In the genomic region with DNA sequence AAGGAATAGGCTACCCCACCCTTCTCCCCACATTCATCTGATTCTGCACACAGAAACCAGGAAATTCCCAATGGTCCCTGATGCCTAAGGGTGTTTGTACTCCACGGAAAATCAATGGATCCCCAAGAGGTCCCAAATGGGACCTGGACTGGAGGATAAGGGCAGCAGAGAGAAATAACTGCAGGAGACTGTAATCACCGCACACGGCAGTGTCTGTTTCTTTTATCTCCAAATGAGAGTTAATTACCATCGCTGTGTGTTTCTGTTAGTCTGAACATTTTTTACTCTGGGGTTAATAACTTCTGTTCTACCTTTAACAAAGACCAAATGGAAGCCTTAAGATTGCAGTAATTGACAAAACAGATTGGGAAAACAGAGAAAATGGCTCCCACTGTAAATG, we compare ENCODE assay signal across 19 cellular contexts.
A peak's percentile ranks its signal among the peaks of the same experiment; 100 is the strongest.
DNase-seq lines count a peak whose midpoint lies in the region; ATAC-seq and TF ChIP-seq lines count a peak whose summit lies in the region.
"Had no signal": no experiment of that assay in that cellular context is flagged by ENCODE, and none has a peak within 500 bp of the region (broad histone marks: within the 10 kb centered on the region; RNA-seq: fewer than 3 reads in every experiment).

No MANE protein-coding gene starts in this region.

- POLR2A ChIA-PET in activated CD8-positive, alpha-beta T cell treated with anti-CD3 and anti-CD28 coated beads for 36 hours (lab: Charles Lee) = no interaction called here

- CTCF ChIA-PET in activated CD8-positive, alpha-beta T cell treated with anti-CD3 and anti-CD28 coated beads for 36 hours (lab: Charles Lee) = no interaction called here

- TF ChIP-seq CTCF in activated CD8-positive, alpha-beta T cell treated with anti-CD3 and anti-CD28 coated beads for 36 hours (IDR thresholded peaks at IDR 0.05) = no peak

- no peaks in the 10 kb centered on the region for H3K9me3 Mint-ChIP-seq in activated CD8-positive, alpha-beta T cell treated with anti-CD3 and anti-CD28 coated beads for 36 hours
- H3K9me3 Mint-ChIP-seq: H9, HFFc6 had no signal

- DNase-seq in NCI-H1092 (lab: John Stamatoyannopoulos, UW) (peak; percentile 4), NCI-H146 treated with DMSO at 0.1 percent for 48 hours (lab: John Stamatoyannopoulos, UW; ENCODE audit: unreplicated experiment) (peak; percentile 98), NCI-H2227 (lab: John Stamatoyannopoulos, UW; ENCODE audit: unreplicated experiment) (peak; percentile 58), NOMO-1 treated with DMSO at 0.1 percent for 48 hours (lab: John Stamatoyannopoulos, UW; ENCODE audit: unreplicated experiment) (no peak), activated gamma-delta T cell (lab: John Stamatoyannopoulos, UW) (no peak)
- DNase-seq in activated CD8-positive, alpha-beta T cell treated with anti-CD3 and anti-CD28 coated beads for 36 hours = no peak
- DNase-seq: CD4-positive, CD25-positive, alpha-beta regulatory T cell; DMS79; H9; HFFc6; MG63; NCI-H1048; NCI-H187 treated with DMSO at 0.1 percent for 48 hours; NCI-H345; NCI-H524; T-helper 2 cell had no signal

- no peaks in the 10 kb centered on the region for H3K27me3 Mint-ChIP-seq in activated CD8-positive, alpha-beta T cell treated with anti-CD3 and anti-CD28 coated beads for 36 hours
- H3K27me3 Mint-ChIP-seq: CD4-positive, CD25-positive, alpha-beta regulatory T cell had no signal

- H3K4me3 Mint-ChIP-seq in activated CD8-positive, alpha-beta T cell treated with anti-CD3 and anti-CD28 coated beads for 36 hours = no peak overlapping the region
- H3K4me3 Mint-ChIP-seq: CD4-positive, CD25-positive, alpha-beta regulatory T cell; H9; HFFc6 had no signal

- intact Hi-C loops in activated CD8-positive, alpha-beta T cell treated with anti-CD3 and anti-CD28 coated beads for 36 hours (cut with micrococcal nuclease) = no loop called here

- no peaks in the 10 kb centered on the region for H3K4me1 Mint-ChIP-seq in activated CD8-positive, alpha-beta T cell treated with anti-CD3 and anti-CD28 coated beads for 36 hours (ENCODE audit: low read depth)
- H3K4me1 Mint-ChIP-seq: CD4-positive, CD25-positive, alpha-beta regulatory T cell had no signal

- ATAC-seq in SK-N-SH treated with all-trans-retinoic acid at 6 μM for 48 hours (no peak), GM18519 (IDR thresholded peaks at IDR 0.05; ENCODE audit: low FRiP score, unreplicated experiment) (no peak)
- no peak for ATAC-seq in activated CD8-positive, alpha-beta T cell treated with anti-CD3 and anti-CD28 coated beads for 36 hours
- ATAC-seq: Right ventricle myocardium inferior had no signal

- H3K27ac Mint-ChIP-seq in activated CD8-positive, alpha-beta T cell treated with anti-CD3 and anti-CD28 coated beads for 36 hours = no peak overlapping the region
- H3K27ac Mint-ChIP-seq: CD4-positive, CD25-positive, alpha-beta regulatory T cell; H9; HFFc6 had no signal

- no peaks in the 10 kb centered on the region for H3K36me3 Mint-ChIP-seq in activated CD8-positive, alpha-beta T cell treated with anti-CD3 and anti-CD28 coated beads for 36 hours (ENCODE audit: low read depth)
- H3K36me3 Mint-ChIP-seq: CD4-positive, CD25-positive, alpha-beta regulatory T cell had no signal

TF ChIP-seq in SK-N-SH treated with all-trans-retinoic acid at 6 μM for 48 hours, 23 proteins besides CTCF, POLR2A, EP300 and RAD21:
- TF ChIP-seq ISL1 (CRISPR knock-in tag; IDR thresholded peaks at IDR 0.05) (no peak), TCF4 (CRISPR knock-in tag; IDR thresholded peaks at IDR 0.05; ENCODE audit: borderline replicate concordance) (peak; percentile 72; the same call in 1 of the 2 replicates)
- TF ChIP-seq, protein P1, sequence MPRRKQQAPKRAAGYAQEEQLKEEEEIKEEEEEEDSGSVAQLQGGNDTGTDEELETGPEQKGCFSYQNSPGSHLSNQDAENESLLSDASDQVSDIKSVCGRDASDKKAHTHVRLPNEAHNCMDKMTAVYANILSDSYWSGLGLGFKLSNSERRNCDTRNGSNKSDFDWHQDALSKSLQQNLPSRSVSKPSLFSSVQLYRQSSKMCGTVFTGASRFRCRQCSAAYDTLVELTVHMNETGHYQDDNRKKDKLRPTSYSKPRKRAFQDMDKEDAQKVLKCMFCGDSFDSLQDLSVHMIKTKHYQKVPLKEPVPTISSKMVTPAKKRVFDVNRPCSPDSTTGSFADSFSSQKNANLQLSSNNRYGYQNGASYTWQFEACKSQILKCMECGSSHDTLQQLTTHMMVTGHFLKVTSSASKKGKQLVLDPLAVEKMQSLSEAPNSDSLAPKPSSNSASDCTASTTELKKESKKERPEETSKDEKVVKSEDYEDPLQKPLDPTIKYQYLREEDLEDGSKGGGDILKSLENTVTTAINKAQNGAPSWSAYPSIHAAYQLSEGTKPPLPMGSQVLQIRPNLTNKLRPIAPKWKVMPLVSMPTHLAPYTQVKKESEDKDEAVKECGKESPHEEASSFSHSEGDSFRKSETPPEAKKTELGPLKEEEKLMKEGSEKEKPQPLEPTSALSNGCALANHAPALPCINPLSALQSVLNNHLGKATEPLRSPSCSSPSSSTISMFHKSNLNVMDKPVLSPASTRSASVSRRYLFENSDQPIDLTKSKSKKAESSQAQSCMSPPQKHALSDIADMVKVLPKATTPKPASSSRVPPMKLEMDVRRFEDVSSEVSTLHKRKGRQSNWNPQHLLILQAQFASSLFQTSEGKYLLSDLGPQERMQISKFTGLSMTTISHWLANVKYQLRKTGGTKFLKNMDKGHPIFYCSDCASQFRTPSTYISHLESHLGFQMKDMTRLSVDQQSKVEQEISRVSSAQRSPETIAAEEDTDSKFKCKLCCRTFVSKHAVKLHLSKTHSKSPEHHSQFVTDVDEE (CRISPR knock-in tag; IDR thresholded peaks at IDR 0.05) = peak; percentile 68; the same call in 1 of the 2 replicates

Comparison
In these comparisons a context has a peak if more than half of its experiments do, and no peak if none do; other contexts are left out.
1. DNase-seq: peak in NCI-H1092 (single experiment), NCI-H146 treated with DMSO at 0.1 percent for 48 hours (single experiment) and NCI-H2227 (single experiment); none in NOMO-1 treated with DMSO at 0.1 percent for 48 hours (single experiment), activated gamma-delta T cell (single experiment) and activated CD8-positive, alpha-beta T cell treated with anti-CD3 and anti-CD28 coated beads for 36 hours (single experiment).